14 cellular contexts compared by ENCODE assay signal in the genomic region with DNA sequence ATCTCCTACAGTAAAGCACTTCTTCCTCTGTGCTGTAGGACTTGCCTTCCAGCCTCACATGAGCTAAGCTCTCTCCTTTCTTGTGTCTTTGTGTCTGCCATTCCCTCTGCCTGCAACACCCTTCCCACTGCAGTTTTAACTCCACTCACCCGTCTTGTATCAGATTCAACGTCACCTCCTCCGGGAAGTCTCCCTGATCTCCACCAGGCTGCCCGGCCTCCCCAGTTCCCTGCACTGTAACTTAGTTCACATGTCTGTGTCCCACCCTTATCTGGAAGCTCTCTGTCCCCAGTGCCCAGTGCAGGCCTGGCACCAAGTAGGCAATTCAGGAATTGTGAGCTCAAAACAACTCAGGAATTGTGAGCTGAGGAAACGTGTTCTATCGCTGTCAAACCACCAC.
"Had no signal": no experiment of that assay in that cellular context is flagged by ENCODE, and none has a peak within 500 bp of the region (broad histone marks: within the 10 kb centered on the region; RNA-seq: fewer than 3 reads in every experiment).

No MANE protein-coding gene starts in this region.

- H3K9me3 Mint-ChIP-seq: activated CD4-positive, alpha-beta memory T cell treated with anti-CD3 and anti-CD28 coated beads for 36 hours; activated T-cell treated with anti-CD3 and anti-CD28 coated beads, Interleukin-2, amount 50 U/mL, for 72 hours; dendritic cell treated with granulocyte-macrophage colony-stimulating factor and Interleukin-4, amounts not matched to agents 40 ng/mL and 50 ng/mL, for 4 days; effector memory CD8-positive, alpha-beta T cell had no signal

- H3K4me3 ChIP-seq: adrenal gland, gastroesophageal sphincter, left ventricle myocardium inferior, psoas muscle, thyroid gland had no signal

- H3K36me3 ChIP-seq: adrenal gland, gastroesophageal sphincter, left ventricle myocardium inferior, neutrophil, thyroid gland had no signal

- H3K27me3 Mint-ChIP-seq: activated CD4-positive, alpha-beta memory T cell treated with anti-CD3 and anti-CD28 coated beads for 36 hours had no signal

- H3K27ac ChIP-seq: adrenal gland, gastroesophageal sphincter, left ventricle myocardium inferior, neutrophil, psoas muscle, thyroid gland had no signal

- H3K27me3 ChIP-seq: adrenal gland, neutrophil, thyroid gland had no signal

- DNase-seq: activated CD4-positive, alpha-beta memory T cell treated with anti-CD3 and anti-CD28 coated beads for 36 hours; activated naive CD4-positive, alpha-beta T cell treated with Interleukin-2 at 50 U/mL for 16 hours; activated T-cell treated with anti-CD3 and anti-CD28 coated beads, Interleukin-2, amount 50 U/mL, for 72 hours; central memory CD4-positive, alpha-beta T cell; effector memory CD8-positive, alpha-beta T cell; left ventricle myocardium inferior; psoas muscle; stimulated activated CD4-positive, alpha-beta T cell treated with anti-CD3 and anti-CD28 coated beads, Interleukin-4, amount 100 ng/mL, for 1 hour; stimulated activated CD8-positive, alpha-beta memory T cell treated with anti-CD3 and anti-CD28 coated beads, Interleukin-4, amount 100 ng/mL, for 48 hours; thyroid gland had no signal

- H3K4me1 ChIP-seq: adrenal gland, gastroesophageal sphincter, left ventricle myocardium inferior, psoas muscle, thyroid gland had no signal

- ATAC-seq: activated T-cell treated with anti-CD3 and anti-CD28 coated beads, Interleukin-2, amount 50 U/mL, for 72 hours; effector memory CD8-positive, alpha-beta T cell; gastroesophageal sphincter; psoas muscle had no signal

- H3K36me3 Mint-ChIP-seq: activated CD4-positive, alpha-beta memory T cell treated with anti-CD3 and anti-CD28 coated beads for 36 hours had no signal

- H3K4me3 Mint-ChIP-seq: activated CD4-positive, alpha-beta memory T cell treated with anti-CD3 and anti-CD28 coated beads for 36 hours; activated T-cell treated with anti-CD3 and anti-CD28 coated beads, Interleukin-2, amount 50 U/mL, for 72 hours; dendritic cell treated with granulocyte-macrophage colony-stimulating factor and Interleukin-4, amounts not matched to agents 40 ng/mL and 50 ng/mL, for 4 days; effector memory CD8-positive, alpha-beta T cell had no signal

- H3K9me3 ChIP-seq: adrenal gland, gastroesophageal sphincter, left ventricle myocardium inferior, neutrophil, psoas muscle, thyroid gland had no signal

- H3K27ac Mint-ChIP-seq: activated CD4-positive, alpha-beta memory T cell treated with anti-CD3 and anti-CD28 coated beads for 36 hours; activated T-cell treated with anti-CD3 and anti-CD28 coated beads, Interleukin-2, amount 50 U/mL, for 72 hours; dendritic cell treated with granulocyte-macrophage colony-stimulating factor and Interleukin-4, amounts not matched to agents 40 ng/mL and 50 ng/mL, for 4 days; effector memory CD8-positive, alpha-beta T cell had no signal
